ENCODE assay signal across 30 cellular contexts in genomic region chr16:57216968-57217367, GRCh38.
"Had no signal": no experiment of that assay in that cellular context is flagged by ENCODE, and none has a peak within 500 bp of the region (broad histone marks: within the 10 kb centered on the region; RNA-seq: fewer than 3 reads in every experiment).

No MANE protein-coding gene starts in this region.

- H3K4me3 ChIP-seq: ascending aorta had no signal

- H3K27me3 ChIP-seq: ascending aorta, brain microvascular endothelial cell had no signal

- DNase-seq: activated CD4-positive, alpha-beta memory T cell treated with anti-CD3 and anti-CD28 coated beads for 36 hours; activated CD4-positive, alpha-beta T cell treated with anti-CD3 and anti-CD28 coated beads for 36 hours; activated CD4-positive, alpha-beta T cell treated with anti-CD3 and anti-CD28 coated beads, Interleukin-2, amount 10 ng/mL, durations not matched to agents 24 days and 14 days; activated CD4-positive, CD25-positive, alpha-beta regulatory T cell; activated CD4-positive, CD25-positive, alpha-beta regulatory T cell treated with anti-CD3 and anti-CD28 coated beads, Interleukin-2, amount 50 U/mL, for 72 hours; activated CD8-positive, alpha-beta memory T cell treated with anti-CD3 and anti-CD28 coated beads, Interleukin-2, amount 10 ng/mL, durations not matched to agents 7 days and 5 days; activated CD8-positive, alpha-beta memory T cell treated with anti-CD3 and anti-CD28 coated beads, Interleukin-2, amount 50 U/mL, for 4 hours; activated CD8-positive, alpha-beta T cell treated with anti-CD3 and anti-CD28 coated beads, Interleukin-2, amount 10 ng/mL, durations not matched to agents 7 days and 5 days; activated gamma-delta T cell; activated naive CD4-positive, alpha-beta T cell; activated naive CD4-positive, alpha-beta T cell treated with anti-CD3 and anti-CD28 coated beads, Interleukin-2, amount 50 U/mL, for 16 hours; activated naive CD8-positive, alpha-beta T cell treated with anti-CD3 and anti-CD28 coated beads for 36 hours; activated naive CD8-positive, alpha-beta T cell treated with anti-CD3 and anti-CD28 coated beads, Interleukin-2, amount 50 U/mL, for 24 hours; activated T-cell treated with anti-CD3 and anti-CD28 coated beads, Interleukin-2, amount 50 U/mL, for 1 hour; activated T-cell treated with anti-CD3 and anti-CD28 coated beads, Interleukin-2, amount 50 U/mL, for 48 hours; brain microvascular endothelial cell; cortex of kidney; dermis blood vessel endothelial cell; effector CD4-positive, alpha-beta T cell; effector memory CD8-positive, alpha-beta T cell; foreskin fibroblast; head of caudate nucleus; hippocampal formation; T-helper 2 cell had no signal

- ATAC-seq: activated CD4-positive, alpha-beta T cell treated with anti-CD3 and anti-CD28 coated beads for 36 hours; activated CD8-positive, alpha-beta memory T cell treated with anti-CD3 and anti-CD28 coated beads, Interleukin-2, amount 10 ng/mL, durations not matched to agents 7 days and 5 days; activated CD8-positive, alpha-beta T cell treated with anti-CD3 and anti-CD28 coated beads, Interleukin-2, amount 10 ng/mL, durations not matched to agents 7 days and 5 days; activated naive CD8-positive, alpha-beta T cell treated with anti-CD3 and anti-CD28 coated beads, Interleukin-2, amount 50 U/mL, for 24 hours; effector memory CD8-positive, alpha-beta T cell; esophagus mucosa had no signal

- H3K27ac ChIP-seq: ascending aorta, brain microvascular endothelial cell had no signal

- H3K4me1 ChIP-seq: ascending aorta had no signal

- FAIRE-seq: bronchial epithelial cell, colon, endometrium, frontal cortex had no signal
